ENCODE assay signal across 14 cellular contexts in the genomic region with DNA sequence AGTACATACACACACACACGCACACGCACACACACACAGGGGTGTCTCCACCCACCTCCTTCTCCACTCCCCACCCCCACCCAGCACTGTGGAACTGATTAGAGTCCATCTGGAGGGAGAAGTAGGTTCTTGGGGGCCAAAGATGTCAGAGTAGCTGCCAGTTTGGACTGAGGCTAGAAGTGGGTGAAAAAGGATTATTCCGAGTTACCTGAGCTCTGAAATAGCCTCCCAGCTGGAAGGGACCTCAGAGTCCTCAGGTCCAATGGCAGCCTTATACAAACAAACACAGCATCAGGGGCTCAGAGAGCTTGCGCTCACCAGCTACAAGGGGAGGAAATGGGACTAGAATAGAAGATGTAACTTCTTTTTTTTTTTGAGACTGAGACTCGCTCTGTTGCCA. TPM values are rescaled to one million over a fixed set of nuclear protein-coding genes. Genes with fewer than 3 reads are reported as not detected.
DNase-seq lines count a peak whose midpoint lies in the region; ATAC-seq and TF ChIP-seq lines count a peak whose summit lies in the region.
"Had no signal": no experiment of that assay in that cellular context is flagged by ENCODE, and none has a peak within 500 bp of the region (broad histone marks: within the 10 kb centered on the region; RNA-seq: fewer than 3 reads in every experiment).

No MANE protein-coding gene starts in this region.

- H2AFZ ChIP-seq in Karpas-422 (ENCODE audit: low read length), result no peak overlapping the region

- peak overlapping the region; percentile 68 for H3K4me3 Mint-ChIP-seq in CD4-positive, alpha-beta T cell
- peak overlapping the region; percentile 31 for H3K4me3 Mint-ChIP-seq in activated T-helper 1 cell treated with anti-CD3 and anti-CD28 coated beads, Interleukin-12 subunit alpha, Interleukin-12 subunit beta, Interleukin-2, Interleukin-4 antibody, amounts not matched to agents 30 ng/mL and 10 ng/mL and 1 ng/mL, durations not matched to agents 14 hours and 24 hours and 36 hours
- peak overlapping the region; percentile 66 to 95 (median 86) for H3K4me3 Mint-ChIP-seq in naive B cell

- H3K79me2 ChIP-seq in Karpas-422 (ENCODE audit: low read length), result no peaks in the 10 kb centered on the region

- no peaks in the 10 kb centered on the region for H4K20me1 ChIP-seq in Karpas-422 (ENCODE audit: insufficient read depth, low read depth, low read length)

- ATAC-seq in CD4-positive, alpha-beta T cell (ENCODE audit: poor library complexity), result no peak
- ATAC-seq in naive B cell (ENCODE audit: low read depth in 2 of 2) (peak; percentile 7 to 8), HG03159 (IDR thresholded peaks at IDR 0.05; ENCODE audit: unreplicated experiment) (no peak)
- ATAC-seq: PC-3 had no signal

- H3K4me1 Mint-ChIP-seq in CD4-positive, alpha-beta T cell (ENCODE audit: low read depth), result peaks cover 97% of the 10 kb centered on the region
- peaks cover 97% of the 10 kb centered on the region for H3K4me1 Mint-ChIP-seq in activated T-helper 1 cell treated with anti-CD3 and anti-CD28 coated beads, Interleukin-12 subunit alpha, Interleukin-12 subunit beta, Interleukin-2, Interleukin-4 antibody, amounts not matched to agents 30 ng/mL and 10 ng/mL and 1 ng/mL, durations not matched to agents 14 hours and 24 hours and 36 hours (ENCODE audit: low read depth)
- H3K4me1 Mint-ChIP-seq in naive B cell, result peaks cover 91 to 100% (median 97%) of the 10 kb centered on the region in 3 donors

- H3K4me3 ChIP-seq in Karpas-422 (ENCODE audit: low read length), result peak overlapping the region; percentile 47
- H3K4me3 ChIP-seq: prostate gland had no signal

- CTCF ChIA-PET in CD4-positive, alpha-beta T cell (lab: Charles Lee), result interaction anchor here (0.7 to 1.9 kb wide), 8 partner anchors 8 to 163 kb away, joined by 3 to 6 read pairs (median 3); no protein-coding TSS in a partner anchor

- peaks cover 14% of the 10 kb centered on the region for H3K36me3 Mint-ChIP-seq in CD4-positive, alpha-beta T cell (ENCODE audit: low read depth)
- peaks cover 20% of the 10 kb centered on the region for H3K36me3 Mint-ChIP-seq in activated T-helper 1 cell treated with anti-CD3 and anti-CD28 coated beads, Interleukin-12 subunit alpha, Interleukin-12 subunit beta, Interleukin-2, Interleukin-4 antibody, amounts not matched to agents 30 ng/mL and 10 ng/mL and 1 ng/mL, durations not matched to agents 14 hours and 24 hours and 36 hours (ENCODE audit: low read depth)
- peaks cover 0 to 12% of the 10 kb centered on the region in 2 donors for H3K36me3 Mint-ChIP-seq in naive B cell

- intact Hi-C loops in CD4-positive, alpha-beta T cell (cut with DNase I, micrococcal nuclease), result loop anchor here in 1 of 2 experiments (5.0 kb wide), 1 partner anchor 40 kb away; no protein-coding TSS in a partner anchor
- intact Hi-C loops in activated T-helper 1 cell treated with anti-CD3 and anti-CD28 coated beads, Interleukin-12 subunit alpha, Interleukin-12 subunit beta, Interleukin-2, Interleukin-4 antibody, amounts not matched to agents 30 ng/mL and 10 ng/mL and 1 ng/mL, durations not matched to agents 14 hours and 24 hours and 36 hours (cut with micrococcal nuclease), result no loop called here

- peak overlapping the region; percentile 92 for H3K4me2 ChIP-seq in Karpas-422 (ENCODE audit: low read depth, low read length, poor library complexity, severe bottlenecking)

- no peak overlapping the region for H3K27ac ChIP-seq in CD4-positive, alpha-beta T cell (ENCODE audit: low read depth, low read length)
- H3K27ac ChIP-seq in Karpas-422 (ENCODE audit: low read length), result peak overlapping the region; percentile 100
- H3K27ac ChIP-seq: prostate gland had no signal

- POLR2A ChIA-PET in CD4-positive, alpha-beta T cell (lab: Charles Lee), result interaction anchor here (0.6 to 17.1 kb wide), 9 partner anchors 9 to 836 kb away, joined by 3 to 392 read pairs (median 7); a partner anchor contains a TSS

- TF ChIP-seq CTCF in CD4-positive, alpha-beta T cell (IDR thresholded peaks at IDR 0.05), result no peak

- H3K9me3 ChIP-seq in CD4-positive, alpha-beta T cell (ENCODE audit: control insufficient read depth, low read length), result no peaks in the 10 kb centered on the region
- no peaks in the 10 kb centered on the region for H3K9me3 ChIP-seq in Karpas-422 (ENCODE audit: low read length)
- H3K9me3 ChIP-seq: Caco-2, prostate gland had no signal

- no peaks in the 10 kb centered on the region for H3K27me3 ChIP-seq in CD4-positive, alpha-beta T cell (ENCODE audit: control insufficient read depth, insufficient read depth, low read length)
- no peaks in the 10 kb centered on the region for H3K27me3 ChIP-seq in Karpas-422 (ENCODE audit: low read length)

- no peaks in the 10 kb centered on the region for H3K36me3 ChIP-seq in Karpas-422 (ENCODE audit: insufficient read depth, low read length)
- H3K36me3 ChIP-seq: prostate gland had no signal

- DNase-seq in CD4-positive, alpha-beta T cell, result peak in 1 of 10 experiments; percentile 33
- peak; percentile 75 for DNase-seq in Karpas-422
- no peak for DNase-seq in activated T-helper 1 cell treated with anti-CD3 and anti-CD28 coated beads, Interleukin-12 subunit alpha, Interleukin-12 subunit beta, Interleukin-2, Interleukin-4 antibody, amounts not matched to agents 30 ng/mL and 10 ng/mL and 1 ng/mL, durations not matched to agents 14 hours and 24 hours and 36 hours (ENCODE audit: low spot score)
- no peak for DNase-seq in naive B cell
- no peak for DNase-seq in NCI-H2081 treated with DMSO at 0.1 percent for 48 hours (lab: John Stamatoyannopoulos, UW)
- DNase-seq in EL, result no peak
- DNase-seq: GOT3, NCI-H1930, PC-3, T1000 had no signal

- peak overlapping the region; percentile 61 for H3K9ac ChIP-seq in Karpas-422 (ENCODE audit: low read length)

- H3K9me2 ChIP-seq in Karpas-422 (replicated peaks; ENCODE audit: insufficient read depth, low read length), result no peaks in the 10 kb centered on the region

- H3K27me3 Mint-ChIP-seq in CD4-positive, alpha-beta T cell, result no peaks in the 10 kb centered on the region
- H3K27me3 Mint-ChIP-seq in activated T-helper 1 cell treated with anti-CD3 and anti-CD28 coated beads, Interleukin-12 subunit alpha, Interleukin-12 subunit beta, Interleukin-2, Interleukin-4 antibody, amounts not matched to agents 30 ng/mL and 10 ng/mL and 1 ng/mL, durations not matched to agents 14 hours and 24 hours and 36 hours (ENCODE audit: insufficient read depth), result no peaks in the 10 kb centered on the region
- no peaks in the 10 kb centered on the region for H3K27me3 Mint-ChIP-seq in naive B cell

- H3K27ac Mint-ChIP-seq in CD4-positive, alpha-beta T cell, result peak overlapping the region; percentile 83
- peak overlapping the region; percentile 91 for H3K27ac Mint-ChIP-seq in activated T-helper 1 cell treated with anti-CD3 and anti-CD28 coated beads, Interleukin-12 subunit alpha, Interleukin-12 subunit beta, Interleukin-2, Interleukin-4 antibody, amounts not matched to agents 30 ng/mL and 10 ng/mL and 1 ng/mL, durations not matched to agents 14 hours and 24 hours and 36 hours
- H3K27ac Mint-ChIP-seq in naive B cell, result peak overlapping the region; percentile 99 to 100 (median 100)

- H3K4me1 ChIP-seq in Karpas-422 (ENCODE audit: low read length), result peaks cover 84% of the 10 kb centered on the region
- H3K4me1 ChIP-seq: prostate gland had no signal

- no peaks in the 10 kb centered on the region for H3K9me3 Mint-ChIP-seq in CD4-positive, alpha-beta T cell
- H3K9me3 Mint-ChIP-seq in activated T-helper 1 cell treated with anti-CD3 and anti-CD28 coated beads, Interleukin-12 subunit alpha, Interleukin-12 subunit beta, Interleukin-2, Interleukin-4 antibody, amounts not matched to agents 30 ng/mL and 10 ng/mL and 1 ng/mL, durations not matched to agents 14 hours and 24 hours and 36 hours, result peaks cover 10% of the 10 kb centered on the region
- peaks cover 0 to 6% (median 3%) of the 10 kb centered on the region in 7 donors for H3K9me3 Mint-ChIP-seq in naive B cell

RNA-seq across cellular contexts. Expression of a gene that starts 20.8 kb away (rescaled TPM):
- 100 to 1,000 TPM; 193 to 203 TPM for total RNA-seq in CD4-positive, alpha-beta T cell
- 25.5 and 49.8 TPM in 2 replicates for total RNA-seq in Karpas-422 (2014; rRNA removed; shearing (Covaris generic); ENCODE audit: low replicate concordance)
- 87.8 and 88.3 TPM in 2 replicates for total RNA-seq in activated T-helper 1 cell treated with anti-CD3 and anti-CD28 coated beads, Interleukin-12 subunit alpha, Interleukin-12 subunit beta, Interleukin-2, Interleukin-4 antibody, amounts not matched to agents 30 ng/mL and 10 ng/mL and 1 ng/mL, durations not matched to agents 14 hours and 24 hours and 36 hours
- polyA plus RNA-seq in naive B cell (ENCODE audit: low read depth in 6 of 6), result 10 to 100 TPM; 49.8 to 63.1 (median 56.2) TPM
- total RNA-seq: bronchial epithelial cell, PC-3 had no signal

Comparison
In these comparisons a context has a peak if more than half of its experiments do, and no peak if none do; other contexts are left out.
1. ATAC-seq: peak in naive B cell (2 of 2); none in CD4-positive, alpha-beta T cell (single experiment) and HG03159 (single experiment).
2. H3K4me3 Mint-ChIP-seq: peak in every context shown above with its lines; median percentile 86 in naive B cell; 68 in CD4-positive, alpha-beta T cell; 31 in activated T-helper 1 cell treated with anti-CD3 and anti-CD28 coated beads, Interleukin-12 subunit alpha, Interleukin-12 subunit beta, Interleukin-2, Interleukin-4 antibody, amounts not matched to agents 30 ng/mL and 10 ng/mL and 1 ng/mL, durations not matched to agents 14 hours and 24 hours and 36 hours.
3. Peak in every context shown above with its lines, with median percentiles within 50 percentile points of each other: H3K27ac Mint-ChIP-seq.